15 cellular contexts compared by ENCODE assay signal in the genomic region with DNA sequence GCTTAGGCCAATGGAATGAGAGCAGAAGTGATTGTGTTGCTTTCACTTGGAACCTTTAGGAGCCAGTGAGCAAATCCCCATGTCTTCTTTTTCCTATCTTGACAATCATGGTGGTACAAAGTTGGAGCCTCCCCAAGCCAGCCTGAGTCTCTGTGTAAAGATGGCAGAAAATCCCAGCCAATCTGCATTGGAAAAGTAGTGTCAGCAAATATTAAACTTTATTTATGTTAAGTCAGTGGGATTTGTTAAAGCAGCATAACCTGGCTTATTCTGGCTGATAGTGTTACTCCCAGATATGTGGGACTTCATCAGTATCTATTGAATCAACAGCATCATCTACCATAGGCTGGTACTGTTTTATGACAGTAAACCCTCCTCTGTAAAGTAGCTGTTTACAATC. TPM values are rescaled to one million over a fixed set of nuclear protein-coding genes. Genes with fewer than 3 reads are reported as not detected.
DNase-seq lines count a peak whose midpoint lies in the region; TF ChIP-seq lines count a peak whose summit lies in the region.
"Had no signal": no experiment of that assay in that cellular context is flagged by ENCODE, and none has a peak within 500 bp of the region (broad histone marks: within the 10 kb centered on the region; RNA-seq: fewer than 3 reads in every experiment).

No MANE protein-coding gene starts in this region.

- TF ChIP-seq CTCF in mesothelial cell of epicardium (IDR thresholded peaks at IDR 0.05; ENCODE audit: unreplicated experiment) (no peak), GM13977 (IDR thresholded peaks at IDR 0.05; ENCODE audit: extremely low read depth, insufficient read depth, missing control alignments) (no peak)

- no peaks in the 10 kb centered on the region for H3K36me3 Mint-ChIP-seq in activated naive CD8-positive, alpha-beta T cell
- no peaks in the 10 kb centered on the region for H3K36me3 Mint-ChIP-seq in activated naive CD8-positive, alpha-beta T cell treated with anti-CD3 and anti-CD28 coated beads for 36 hours
- peaks cover 2% of the 10 kb centered on the region for H3K36me3 Mint-ChIP-seq in mesothelial cell of epicardium

- peaks cover 44% of the 10 kb centered on the region for H3K27me3 Mint-ChIP-seq in activated naive CD8-positive, alpha-beta T cell
- peaks cover 61% of the 10 kb centered on the region for H3K27me3 Mint-ChIP-seq in activated naive CD8-positive, alpha-beta T cell treated with anti-CD3 and anti-CD28 coated beads for 36 hours
- no peaks in the 10 kb centered on the region for H3K27me3 Mint-ChIP-seq in mesothelial cell of epicardium (ENCODE audit: low read depth)

- peak overlapping the region; percentile 94 for H3K27ac ChIP-seq in cingulate gyrus (ENCODE audit: low read depth, low read length)
- H3K27ac ChIP-seq: 22Rv1 had no signal

- no peaks in the 10 kb centered on the region for H3K9me3 Mint-ChIP-seq in activated naive CD8-positive, alpha-beta T cell (ENCODE audit: low read depth)
- H3K9me3 Mint-ChIP-seq in activated naive CD8-positive, alpha-beta T cell treated with anti-CD3 and anti-CD28 coated beads for 36 hours, result no peaks in the 10 kb centered on the region
- H3K9me3 Mint-ChIP-seq in mesothelial cell of epicardium, result no peaks in the 10 kb centered on the region
- H3K9me3 Mint-ChIP-seq: T-helper 2 cell treated with Interferon-gamma antibody and Interleukin-4, amounts not matched to agents 5 μg/mL and 100 μg/mL, for 36 hours had no signal

- peaks cover 16% of the 10 kb centered on the region for H3K4me1 Mint-ChIP-seq in activated naive CD8-positive, alpha-beta T cell (ENCODE audit: low read depth)
- H3K4me1 Mint-ChIP-seq in activated naive CD8-positive, alpha-beta T cell treated with anti-CD3 and anti-CD28 coated beads for 36 hours, result peaks cover 5% of the 10 kb centered on the region
- H3K4me1 Mint-ChIP-seq in mesothelial cell of epicardium, result peaks cover 74% of the 10 kb centered on the region

- DNase-seq in activated naive CD8-positive, alpha-beta T cell treated with anti-CD3 and anti-CD28 coated beads for 36 hours, result no peak
- DNase-seq in mesothelial cell of epicardium (ENCODE audit: low spot score in 2 of 2, unreplicated experiment in 2 of 2), result no peak
- peak; percentile 24 for DNase-seq in superior temporal gyrus (ENCODE audit: extremely low spot score)
- no peak for DNase-seq in GM13977 (ENCODE audit: low spot score)
- no peak for DNase-seq in HK-2 (ENCODE audit: unreplicated experiment)
- no peak for DNase-seq in anterior cingulate cortex (lab: John Stamatoyannopoulos, UW)
- DNase-seq: activated CD4-positive, alpha-beta T cell treated with anti-CD3 and anti-CD28 coated beads, Interleukin-2, amount 50 U/mL, for 4 hours; activated gamma-delta T cell; KBM-7; NCI-H510A treated with DMSO at 0.1 percent for 48 hours; RPMI8226 had no signal

- in situ Hi-C loops in GM13977 (cut with MboI; ENCODE audit: low pct_unique_long_range_greater_than_20kb, low sequenced_read_pairs, unreplicated experiment), result no loop called here

- H3K27ac Mint-ChIP-seq in activated naive CD8-positive, alpha-beta T cell, result no peak overlapping the region
- H3K27ac Mint-ChIP-seq in activated naive CD8-positive, alpha-beta T cell treated with anti-CD3 and anti-CD28 coated beads for 36 hours, result no peak overlapping the region
- H3K27ac Mint-ChIP-seq in mesothelial cell of epicardium, result peak overlapping the region; percentile 93
- H3K27ac Mint-ChIP-seq: T-helper 2 cell treated with Interferon-gamma antibody and Interleukin-4, amounts not matched to agents 5 μg/mL and 100 μg/mL, for 36 hours had no signal

- H3K4me3 Mint-ChIP-seq in activated naive CD8-positive, alpha-beta T cell, result peak overlapping the region; percentile 56
- H3K4me3 Mint-ChIP-seq in activated naive CD8-positive, alpha-beta T cell treated with anti-CD3 and anti-CD28 coated beads for 36 hours, result no peak overlapping the region
- H3K4me3 Mint-ChIP-seq in mesothelial cell of epicardium, result peak overlapping the region; percentile 71

RNA-seq across cellular contexts. Expression of a gene that starts 2.2 kb away (rescaled TPM):
- not detected for total RNA-seq in activated naive CD8-positive, alpha-beta T cell treated with anti-CD3 and anti-CD28 coated beads for 36 hours
- 23.4 to 27.0 TPM (median 25.1 TPM) in 3 replicates for total RNA-seq in mesothelial cell of epicardium

Comparison
In these comparisons a context has a peak if more than half of its experiments do, and no peak if none do; other contexts are left out.
1. RNA of a gene that starts 2.2 kb away (total RNA-seq): 23.4 to 27.0 TPM in mesothelial cell of epicardium; not detected in activated naive CD8-positive, alpha-beta T cell treated with anti-CD3 and anti-CD28 coated beads for 36 hours; every median in the first group is over 10 times any median in the second.